ENCODE assay signal across 15 cellular contexts in genomic region chr12:77218278-77218677, GRCh38.
DNase-seq lines count a peak whose midpoint lies in the region; ATAC-seq and TF ChIP-seq lines count a peak whose summit lies in the region.
"Had no signal": no experiment of that assay in that cellular context is flagged by ENCODE, and none has a peak within 500 bp of the region (broad histone marks: within the 10 kb centered on the region; RNA-seq: fewer than 3 reads in every experiment).

No MANE protein-coding gene starts in this region.

- no peak overlapping the region for H3K27ac Mint-ChIP-seq in stimulated activated naive CD8-positive, alpha-beta T cell treated with anti-CD3 and anti-CD28 coated beads, Interleukin-15, amount 100 ng/mL, for 72 hours
- no peak overlapping the region for H3K27ac Mint-ChIP-seq in mesothelial cell of epicardium
- H3K27ac Mint-ChIP-seq: activated CD4-positive, alpha-beta T cell treated with anti-CD3 and anti-CD28 coated beads, Interleukin-2, amount 10 ng/mL, durations not matched to agents 24 days and 14 days; natural killer cell had no signal

- H3K9me3 Mint-ChIP-seq in stimulated activated naive CD8-positive, alpha-beta T cell treated with anti-CD3 and anti-CD28 coated beads, Interleukin-15, amount 100 ng/mL, for 72 hours, result peaks cover 0 to 8% of the 10 kb centered on the region in 2 donors
- H3K9me3 Mint-ChIP-seq in mesothelial cell of epicardium, result peaks cover 3% of the 10 kb centered on the region
- H3K9me3 Mint-ChIP-seq: activated CD4-positive, alpha-beta T cell treated with anti-CD3 and anti-CD28 coated beads, Interleukin-2, amount 10 ng/mL, durations not matched to agents 24 days and 14 days had no signal

- ATAC-seq in GM21423 (IDR thresholded peaks at IDR 0.05; ENCODE audit: unreplicated experiment) (peak; percentile 84), HG03064 (IDR thresholded peaks at IDR 0.05; ENCODE audit: low read depth, unreplicated experiment) (peak; percentile 71), GM21447 (IDR thresholded peaks at IDR 0.05; ENCODE audit: unreplicated experiment) (no peak)
- no peak for ATAC-seq in stimulated activated naive CD8-positive, alpha-beta T cell treated with anti-CD3 and anti-CD28 coated beads, Interleukin-15, amount 100 ng/mL, for 72 hours
- ATAC-seq: heart left ventricle, natural killer cell had no signal

- TF ChIP-seq CTCF in mesothelial cell of epicardium (IDR thresholded peaks at IDR 0.05; ENCODE audit: unreplicated experiment), result no peak

- H3K27me3 Mint-ChIP-seq in stimulated activated naive CD8-positive, alpha-beta T cell treated with anti-CD3 and anti-CD28 coated beads, Interleukin-15, amount 100 ng/mL, for 72 hours, result no peaks in the 10 kb centered on the region
- H3K27me3 Mint-ChIP-seq in mesothelial cell of epicardium (ENCODE audit: low read depth), result no peaks in the 10 kb centered on the region
- H3K27me3 Mint-ChIP-seq: activated CD4-positive, alpha-beta T cell treated with anti-CD3 and anti-CD28 coated beads, Interleukin-2, amount 10 ng/mL, durations not matched to agents 24 days and 14 days had no signal

- H3K4me3 Mint-ChIP-seq in stimulated activated naive CD8-positive, alpha-beta T cell treated with anti-CD3 and anti-CD28 coated beads, Interleukin-15, amount 100 ng/mL, for 72 hours, result no peak overlapping the region
- H3K4me3 Mint-ChIP-seq in mesothelial cell of epicardium, result no peak overlapping the region
- H3K4me3 Mint-ChIP-seq: activated CD4-positive, alpha-beta T cell treated with anti-CD3 and anti-CD28 coated beads, Interleukin-2, amount 10 ng/mL, durations not matched to agents 24 days and 14 days; natural killer cell had no signal

- no peaks in the 10 kb centered on the region for H3K36me3 Mint-ChIP-seq in mesothelial cell of epicardium
- H3K36me3 Mint-ChIP-seq: natural killer cell had no signal

- DNase-seq in DMS79 (lab: John Stamatoyannopoulos, UW) (peak; percentile 9), RPMI7951 (ENCODE audit: low read depth) (peak; percentile 61), CD1c-positive myeloid dendritic cell (ENCODE audit: extremely low spot score) (no peak), mesothelial cell of epicardium (ENCODE audit: low spot score in 2 of 2, unreplicated experiment in 2 of 2) (no peak)
- DNase-seq in stimulated activated naive CD8-positive, alpha-beta T cell treated with anti-CD3 and anti-CD28 coated beads, Interleukin-15, amount 100 ng/mL, for 72 hours, result no peak
- DNase-seq: activated CD4-positive, alpha-beta T cell treated with anti-CD3 and anti-CD28 coated beads, Interleukin-2, amount 10 ng/mL, durations not matched to agents 24 days and 14 days; cortex of kidney; heart left ventricle; natural killer cell; NCI-H1417 treated with DMSO at 0.1 percent for 48 hours; NCI-H82; stimulated activated CD4-positive, alpha-beta T cell treated with anti-CD3 and anti-CD28 coated beads, Interleukin-12 subunit alpha, Interleukin-12 subunit beta, amount 100 ng/mL, for 4 hours had no signal

- no peaks in the 10 kb centered on the region for H3K4me1 Mint-ChIP-seq in stimulated activated naive CD8-positive, alpha-beta T cell treated with anti-CD3 and anti-CD28 coated beads, Interleukin-15, amount 100 ng/mL, for 72 hours
- no peaks in the 10 kb centered on the region for H3K4me1 Mint-ChIP-seq in mesothelial cell of epicardium
- H3K4me1 Mint-ChIP-seq: activated CD4-positive, alpha-beta T cell treated with anti-CD3 and anti-CD28 coated beads, Interleukin-2, amount 10 ng/mL, durations not matched to agents 24 days and 14 days; natural killer cell had no signal

Comparison
In these comparisons a context has a peak if more than half of its experiments do, and no peak if none do; other contexts are left out.
1. DNase-seq: peak in DMS79 (single experiment) and RPMI7951 (single experiment); none in CD1c-positive myeloid dendritic cell (single experiment), stimulated activated naive CD8-positive, alpha-beta T cell treated with anti-CD3 and anti-CD28 coated beads, Interleukin-15, amount 100 ng/mL, for 72 hours (0 of 2) and mesothelial cell of epicardium (0 of 2).
2. ATAC-seq: peak in GM21423 (single experiment) and HG03064 (single experiment); none in GM21447 (single experiment) and stimulated activated naive CD8-positive, alpha-beta T cell treated with anti-CD3 and anti-CD28 coated beads, Interleukin-15, amount 100 ng/mL, for 72 hours (single experiment).